Comparison of ENCODE assay signal across 2 cellular contexts in genomic region chr14:72740966-72741835, GRCh38.
TF ChIP-seq lines count a peak whose summit lies in the region.

No MANE protein-coding gene starts in this region.

TF ChIP-seq in IMR-90, 13 proteins besides CTCF, POLR2A, EP300 and RAD21:
- TF ChIP-seq MXI1 (IDR thresholded peaks at IDR 0.05; ENCODE audit: borderline replicate concordance, low read depth, low read length): no peak
- TF ChIP-seq MAZ (IDR thresholded peaks at IDR 0.05; ENCODE audit: borderline replicate concordance, low read depth, low read length): no peak
- no peak for TF ChIP-seq MAFK (IDR thresholded peaks at IDR 0.05; ENCODE audit: low read depth, low read length)
- no peak for TF ChIP-seq CHD1 (IDR thresholded peaks at IDR 0.05; ENCODE audit: low read depth, low read length)
- TF ChIP-seq CEBPB (IDR thresholded peaks at IDR 0.05; ENCODE audit: low read depth, low read length): no peak
- no peak for TF ChIP-seq SMC3 (IDR thresholded peaks at IDR 0.05; ENCODE audit: low read depth, low read length)
- TF ChIP-seq ELK1 (IDR thresholded peaks at IDR 0.05; ENCODE audit: borderline replicate concordance, low read depth, low read length): no peak
- TF ChIP-seq FOS (IDR thresholded peaks at IDR 0.05; ENCODE audit: low read depth, low read length): no peak
- no peak for TF ChIP-seq NFE2L2 (IDR thresholded peaks at IDR 0.05; ENCODE audit: low read depth, low read length)
- no peak for TF ChIP-seq USF2 (IDR thresholded peaks at IDR 0.05; ENCODE audit: low read depth, low read length)
- TF ChIP-seq RFX5 (IDR thresholded peaks at IDR 0.05; ENCODE audit: low read depth, low read length): no peak
- no peak for TF ChIP-seq RCOR1 (IDR thresholded peaks at IDR 0.05; ENCODE audit: insufficient replicate concordance, low read length)
- TF ChIP-seq BHLHE40 (IDR thresholded peaks at IDR 0.05; ENCODE audit: low read depth, low read length): no peak

TF ChIP-seq in H1, 55 proteins besides CTCF, POLR2A, EP300 and RAD21:
- TF ChIP-seq RXRA (IDR thresholded peaks at IDR 0.05; ENCODE audit: insufficient read depth, low read depth, low read length) (no peak), KDM4A (IDR thresholded peaks at IDR 0.05; ENCODE audit: low read depth, low read length, severe bottlenecking) (no peak), CBX8 (IDR thresholded peaks at IDR 0.05; ENCODE audit: borderline replicate concordance, low read depth, low read length) (no peak), SRF (IDR thresholded peaks at IDR 0.05; ENCODE audit: low read depth, low read length) (no peak)
